Comparison of ENCODE assay signal across 1 cellular context in the genomic region with DNA sequence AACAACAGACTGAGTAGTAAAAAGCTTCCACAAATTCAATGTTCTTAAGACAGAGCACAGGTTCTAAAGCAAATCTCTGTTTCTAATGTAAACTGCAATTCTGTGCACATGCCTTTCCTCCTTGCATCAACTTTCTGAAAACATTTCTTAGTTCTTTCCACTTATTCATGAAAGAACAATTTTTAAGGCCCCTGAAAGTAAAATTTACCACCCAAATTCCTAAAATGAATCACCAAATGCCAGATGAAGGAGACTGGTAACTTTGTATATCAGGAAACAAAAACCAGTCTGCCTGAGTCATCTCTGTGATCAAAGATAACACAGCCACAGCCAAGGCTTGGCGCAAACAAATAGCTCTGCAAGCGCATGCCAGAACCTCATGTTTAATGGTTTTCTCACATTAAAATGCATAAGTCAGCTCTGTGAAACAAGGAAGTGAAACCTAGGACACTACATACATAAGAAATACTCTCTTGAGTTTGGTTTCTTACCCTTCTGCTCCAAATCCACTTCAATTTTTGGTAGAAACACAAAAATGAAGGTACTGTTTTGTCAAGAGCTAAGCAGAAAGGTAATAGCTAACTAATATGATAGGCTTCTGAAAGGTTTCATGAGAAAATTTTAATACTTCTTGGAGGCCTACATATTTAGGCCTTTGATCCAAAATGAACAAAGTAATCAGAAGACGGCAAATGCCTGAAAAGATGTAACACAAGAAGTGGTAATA.
A peak's percentile ranks its signal among the peaks of the same experiment; 100 is the strongest.
TF ChIP-seq lines count a peak whose summit lies in the region.

No MANE protein-coding gene starts in this region.

TF ChIP-seq in K562, 482 proteins besides CTCF, POLR2A, EP300 and RAD21 (continued from another document and continues in another):
- TF ChIP-seq, protein P1, sequence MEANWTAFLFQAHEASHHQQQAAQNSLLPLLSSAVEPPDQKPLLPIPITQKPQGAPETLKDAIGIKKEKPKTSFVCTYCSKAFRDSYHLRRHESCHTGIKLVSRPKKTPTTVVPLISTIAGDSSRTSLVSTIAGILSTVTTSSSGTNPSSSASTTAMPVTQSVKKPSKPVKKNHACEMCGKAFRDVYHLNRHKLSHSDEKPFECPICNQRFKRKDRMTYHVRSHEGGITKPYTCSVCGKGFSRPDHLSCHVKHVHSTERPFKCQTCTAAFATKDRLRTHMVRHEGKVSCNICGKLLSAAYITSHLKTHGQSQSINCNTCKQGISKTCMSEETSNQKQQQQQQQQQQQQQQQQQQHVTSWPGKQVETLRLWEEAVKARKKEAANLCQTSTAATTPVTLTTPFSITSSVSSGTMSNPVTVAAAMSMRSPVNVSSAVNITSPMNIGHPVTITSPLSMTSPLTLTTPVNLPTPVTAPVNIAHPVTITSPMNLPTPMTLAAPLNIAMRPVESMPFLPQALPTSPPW (CRISPR knock-in tag; IDR thresholded peaks at IDR 0.05) = peak; percentile 39
- TF ChIP-seq CTBP1 (IDR thresholded peaks at IDR 0.05; ENCODE audit: borderline replicate concordance) (peak; percentile 45; the same call in 1 of the 2 replicates), CBFA2T3 (IDR thresholded peaks at IDR 0.05) (peak; percentile 88), SP1 (CRISPR knock-in tag; IDR thresholded peaks at IDR 0.05) (no peak), EP400 (IDR thresholded peaks at IDR 0.05) (peak; percentile 47; the same call in 1 of the 2 replicates), SMARCE1 (IDR thresholded peaks at IDR 0.05) (peak; percentile 97), BHLHE40 (IDR thresholded peaks at IDR 0.05; ENCODE audit: low read length) (peak; percentile 57; the same call in 1 of the 2 replicates), TRIM28 (IDR thresholded peaks at IDR 0.05) (peak; percentile 58; the same call in 1 of the 2 replicates), ESRRA (IDR thresholded peaks at IDR 0.05; ENCODE audit: borderline replicate concordance, low read depth) (peak; percentile 37; the same call in 1 of the 2 replicates), CBX3 (IDR thresholded peaks at IDR 0.05; ENCODE audit: borderline replicate concordance in 1 of 2, low read length in 2 of 2) (peak in 1 of 2 experiments; percentile 52; a peak in 1 of 3 replicates), ZNF354B (CRISPR knock-in tag; IDR thresholded peaks at IDR 0.05) (no peak), RBFOX2 (IDR thresholded peaks at IDR 0.05; ENCODE audit: low read depth, low read length) (no peak), TARDBP (IDR thresholded peaks at IDR 0.05) (no peak), BRD9 (IDR thresholded peaks at IDR 0.05; ENCODE audit: low read depth, partially characterized antibody) (peak; percentile 70), KLF1 (tag; IDR thresholded peaks at IDR 0.05) (no peak), HCFC1 (IDR thresholded peaks at IDR 0.05; ENCODE audit: low read depth, low read length) (0 out of 2 replicates have a peak, but pooled peaks have one; percentile 20), NEUROD1 (IDR thresholded peaks at IDR 0.05; ENCODE audit: borderline replicate concordance, low read depth, low read length, partially characterized antibody) (peak; percentile 24), EHMT2 (IDR thresholded peaks at IDR 0.05) (no peak), POLR2H (tag; IDR thresholded peaks at IDR 0.05; ENCODE audit: low read depth) (peak; percentile 69), TAF9B (IDR thresholded peaks at IDR 0.05; ENCODE audit: partially characterized antibody) (peak; percentile 21), ZNF3 (CRISPR knock-in tag; IDR thresholded peaks at IDR 0.05) (no peak), CEBPG (CRISPR knock-in tag; IDR thresholded peaks at IDR 0.05) (no peak), CEBPG (tag; conservative IDR thresholded peaks at IDR 0.05 in 1 of 2, IDR thresholded peaks at IDR 0.05 in 1 of 2) (no peak), SMAD4 (CRISPR knock-in tag; conservative IDR thresholded peaks at IDR 0.05) (peak; percentile 29), FUS (optimal IDR thresholded peaks at IDR 0.05; ENCODE audit: low read depth, low read length) (no peak), XRCC5 (IDR thresholded peaks at IDR 0.05; ENCODE audit: low read depth, low read length) (no peak), ARID1B (IDR thresholded peaks at IDR 0.05) (peak; percentile 94), NONO (IDR thresholded peaks at IDR 0.05; ENCODE audit: low read depth in 2 of 2, low read length in 1 of 2) (no peak), ZBTB17 (CRISPR knock-in tag; IDR thresholded peaks at IDR 0.05) (peak; percentile 20; the same call in 1 of the 2 replicates), ARNT (IDR thresholded peaks at IDR 0.05) (peak; percentile 34 to 59; a peak in 1 of 4 replicates), ETV6 (IDR thresholded peaks at IDR 0.05; ENCODE audit: borderline replicate concordance in 1 of 2, low read depth in 2 of 2, low read length in 1 of 2) (no peak), ETV6 (CRISPR knock-in tag; IDR thresholded peaks at IDR 0.05; ENCODE audit: borderline replicate concordance) (no peak), ATF7 (IDR thresholded peaks at IDR 0.05) (peak; percentile 62; the same call in 1 of the 2 replicates)
- TF ChIP-seq, protein P2, sequence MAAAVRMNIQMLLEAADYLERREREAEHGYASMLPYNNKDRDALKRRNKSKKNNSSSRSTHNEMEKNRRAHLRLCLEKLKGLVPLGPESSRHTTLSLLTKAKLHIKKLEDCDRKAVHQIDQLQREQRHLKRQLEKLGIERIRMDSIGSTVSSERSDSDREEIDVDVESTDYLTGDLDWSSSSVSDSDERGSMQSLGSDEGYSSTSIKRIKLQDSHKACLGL (CRISPR knock-in tag; IDR thresholded peaks at IDR 0.05; ENCODE audit: borderline replicate concordance, poor library complexity, severe bottlenecking) = no peak
- TF ChIP-seq, protein P3, sequence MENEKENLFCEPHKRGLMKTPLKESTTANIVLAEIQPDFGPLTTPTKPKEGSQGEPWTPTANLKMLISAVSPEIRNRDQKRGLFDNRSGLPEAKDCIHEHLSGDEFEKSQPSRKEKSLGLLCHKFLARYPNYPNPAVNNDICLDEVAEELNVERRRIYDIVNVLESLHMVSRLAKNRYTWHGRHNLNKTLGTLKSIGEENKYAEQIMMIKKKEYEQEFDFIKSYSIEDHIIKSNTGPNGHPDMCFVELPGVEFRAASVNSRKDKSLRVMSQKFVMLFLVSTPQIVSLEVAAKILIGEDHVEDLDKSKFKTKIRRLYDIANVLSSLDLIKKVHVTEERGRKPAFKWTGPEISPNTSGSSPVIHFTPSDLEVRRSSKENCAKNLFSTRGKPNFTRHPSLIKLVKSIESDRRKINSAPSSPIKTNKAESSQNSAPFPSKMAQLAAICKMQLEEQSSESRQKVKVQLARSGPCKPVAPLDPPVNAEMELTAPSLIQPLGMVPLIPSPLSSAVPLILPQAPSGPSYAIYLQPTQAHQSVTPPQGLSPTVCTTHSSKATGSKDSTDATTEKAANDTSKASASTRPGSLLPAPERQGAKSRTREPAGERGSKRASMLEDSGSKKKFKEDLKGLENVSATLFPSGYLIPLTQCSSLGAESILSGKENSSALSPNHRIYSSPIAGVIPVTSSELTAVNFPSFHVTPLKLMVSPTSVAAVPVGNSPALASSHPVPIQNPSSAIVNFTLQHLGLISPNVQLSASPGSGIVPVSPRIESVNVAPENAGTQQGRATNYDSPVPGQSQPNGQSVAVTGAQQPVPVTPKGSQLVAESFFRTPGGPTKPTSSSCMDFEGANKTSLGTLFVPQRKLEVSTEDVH (IDR thresholded peaks at IDR 0.05; ENCODE audit: low read depth, partially characterized antibody) = peak; percentile 31
- TF ChIP-seq, protein P4, sequence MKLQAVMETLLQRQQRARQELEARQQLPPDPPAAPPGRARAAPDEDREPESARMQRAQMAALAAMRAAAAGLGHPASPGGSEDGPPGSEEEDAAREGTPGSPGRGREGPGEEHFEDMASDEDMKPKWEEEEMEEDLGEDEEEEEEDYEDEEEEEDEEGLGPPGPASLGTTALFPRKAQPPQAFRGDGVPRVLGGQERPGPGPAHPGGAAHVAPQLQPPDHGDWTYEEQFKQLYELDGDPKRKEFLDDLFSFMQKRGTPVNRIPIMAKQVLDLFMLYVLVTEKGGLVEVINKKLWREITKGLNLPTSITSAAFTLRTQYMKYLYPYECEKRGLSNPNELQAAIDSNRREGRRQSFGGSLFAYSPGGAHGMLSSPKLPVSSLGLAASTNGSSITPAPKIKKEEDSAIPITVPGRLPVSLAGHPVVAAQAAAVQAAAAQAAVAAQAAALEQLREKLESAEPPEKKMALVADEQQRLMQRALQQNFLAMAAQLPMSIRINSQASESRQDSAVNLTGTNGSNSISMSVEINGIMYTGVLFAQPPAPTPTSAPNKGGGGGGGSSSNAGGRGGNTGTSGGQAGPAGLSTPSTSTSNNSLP (IDR thresholded peaks at IDR 0.05; ENCODE audit: borderline replicate concordance, low read depth, low read length) = peak; percentile 96
- TF ChIP-seq, protein P5, sequence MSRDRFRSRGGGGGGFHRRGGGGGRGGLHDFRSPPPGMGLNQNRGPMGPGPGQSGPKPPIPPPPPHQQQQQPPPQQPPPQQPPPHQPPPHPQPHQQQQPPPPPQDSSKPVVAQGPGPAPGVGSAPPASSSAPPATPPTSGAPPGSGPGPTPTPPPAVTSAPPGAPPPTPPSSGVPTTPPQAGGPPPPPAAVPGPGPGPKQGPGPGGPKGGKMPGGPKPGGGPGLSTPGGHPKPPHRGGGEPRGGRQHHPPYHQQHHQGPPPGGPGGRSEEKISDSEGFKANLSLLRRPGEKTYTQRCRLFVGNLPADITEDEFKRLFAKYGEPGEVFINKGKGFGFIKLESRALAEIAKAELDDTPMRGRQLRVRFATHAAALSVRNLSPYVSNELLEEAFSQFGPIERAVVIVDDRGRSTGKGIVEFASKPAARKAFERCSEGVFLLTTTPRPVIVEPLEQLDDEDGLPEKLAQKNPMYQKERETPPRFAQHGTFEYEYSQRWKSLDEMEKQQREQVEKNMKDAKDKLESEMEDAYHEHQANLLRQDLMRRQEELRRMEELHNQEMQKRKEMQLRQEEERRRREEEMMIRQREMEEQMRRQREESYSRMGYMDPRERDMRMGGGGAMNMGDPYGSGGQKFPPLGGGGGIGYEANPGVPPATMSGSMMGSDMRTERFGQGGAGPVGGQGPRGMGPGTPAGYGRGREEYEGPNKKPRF (IDR thresholded peaks at IDR 0.05; ENCODE audit: low read depth, low read length) = no peak
- TF ChIP-seq, protein P6, sequence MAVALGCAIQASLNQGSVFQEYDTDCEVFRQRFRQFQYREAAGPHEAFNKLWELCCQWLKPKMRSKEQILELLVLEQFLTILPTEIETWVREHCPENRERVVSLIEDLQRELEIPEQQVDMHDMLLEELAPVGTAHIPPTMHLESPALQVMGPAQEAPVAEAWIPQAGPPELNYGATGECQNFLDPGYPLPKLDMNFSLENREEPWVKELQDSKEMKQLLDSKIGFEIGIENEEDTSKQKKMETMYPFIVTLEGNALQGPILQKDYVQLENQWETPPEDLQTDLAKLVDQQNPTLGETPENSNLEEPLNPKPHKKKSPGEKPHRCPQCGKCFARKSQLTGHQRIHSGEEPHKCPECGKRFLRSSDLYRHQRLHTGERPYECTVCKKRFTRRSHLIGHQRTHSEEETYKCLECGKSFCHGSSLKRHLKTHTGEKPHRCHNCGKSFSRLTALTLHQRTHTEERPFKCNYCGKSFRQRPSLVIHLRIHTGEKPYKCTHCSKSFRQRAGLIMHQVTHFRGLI (CRISPR knock-in tag; IDR thresholded peaks at IDR 0.05) = no peak
- TF ChIP-seq, protein P7, sequence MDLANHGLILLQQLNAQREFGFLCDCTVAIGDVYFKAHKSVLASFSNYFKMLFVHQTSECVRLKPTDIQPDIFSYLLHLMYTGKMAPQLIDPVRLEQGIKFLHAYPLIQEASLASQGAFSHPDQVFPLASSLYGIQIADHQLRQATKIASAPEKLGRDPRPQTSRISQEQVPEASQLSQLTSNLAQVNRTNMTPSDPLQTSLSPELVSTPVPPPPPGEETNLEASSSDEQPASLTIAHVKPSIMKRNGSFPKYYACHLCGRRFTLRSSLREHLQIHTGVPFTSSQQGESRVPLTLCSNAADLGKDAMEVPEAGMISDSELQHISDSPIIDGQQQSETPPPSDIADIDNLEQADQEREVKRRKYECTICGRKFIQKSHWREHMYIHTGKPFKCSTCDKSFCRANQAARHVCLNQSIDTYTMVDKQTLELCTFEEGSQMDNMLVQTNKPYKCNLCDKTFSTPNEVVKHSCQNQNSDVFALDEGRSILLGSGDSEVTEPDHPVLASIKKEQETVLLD (IDR thresholded peaks at IDR 0.05) = peak; percentile 14; the same call in 1 of the 2 replicates
- TF ChIP-seq, protein P8, sequence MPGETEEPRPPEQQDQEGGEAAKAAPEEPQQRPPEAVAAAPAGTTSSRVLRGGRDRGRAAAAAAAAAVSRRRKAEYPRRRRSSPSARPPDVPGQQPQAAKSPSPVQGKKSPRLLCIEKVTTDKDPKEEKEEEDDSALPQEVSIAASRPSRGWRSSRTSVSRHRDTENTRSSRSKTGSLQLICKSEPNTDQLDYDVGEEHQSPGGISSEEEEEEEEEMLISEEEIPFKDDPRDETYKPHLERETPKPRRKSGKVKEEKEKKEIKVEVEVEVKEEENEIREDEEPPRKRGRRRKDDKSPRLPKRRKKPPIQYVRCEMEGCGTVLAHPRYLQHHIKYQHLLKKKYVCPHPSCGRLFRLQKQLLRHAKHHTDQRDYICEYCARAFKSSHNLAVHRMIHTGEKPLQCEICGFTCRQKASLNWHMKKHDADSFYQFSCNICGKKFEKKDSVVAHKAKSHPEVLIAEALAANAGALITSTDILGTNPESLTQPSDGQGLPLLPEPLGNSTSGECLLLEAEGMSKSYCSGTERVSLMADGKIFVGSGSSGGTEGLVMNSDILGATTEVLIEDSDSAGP (CRISPR knock-in tag; IDR thresholded peaks at IDR 0.05) = no peak
- TF ChIP-seq, protein P9, sequence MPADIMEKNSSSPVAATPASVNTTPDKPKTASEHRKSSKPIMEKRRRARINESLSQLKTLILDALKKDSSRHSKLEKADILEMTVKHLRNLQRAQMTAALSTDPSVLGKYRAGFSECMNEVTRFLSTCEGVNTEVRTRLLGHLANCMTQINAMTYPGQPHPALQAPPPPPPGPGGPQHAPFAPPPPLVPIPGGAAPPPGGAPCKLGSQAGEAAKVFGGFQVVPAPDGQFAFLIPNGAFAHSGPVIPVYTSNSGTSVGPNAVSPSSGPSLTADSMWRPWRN (IDR thresholded peaks at IDR 0.05; ENCODE audit: low read depth) = no peak; the same call in 1 of the 2 replicates
- TF ChIP-seq, protein P10, sequence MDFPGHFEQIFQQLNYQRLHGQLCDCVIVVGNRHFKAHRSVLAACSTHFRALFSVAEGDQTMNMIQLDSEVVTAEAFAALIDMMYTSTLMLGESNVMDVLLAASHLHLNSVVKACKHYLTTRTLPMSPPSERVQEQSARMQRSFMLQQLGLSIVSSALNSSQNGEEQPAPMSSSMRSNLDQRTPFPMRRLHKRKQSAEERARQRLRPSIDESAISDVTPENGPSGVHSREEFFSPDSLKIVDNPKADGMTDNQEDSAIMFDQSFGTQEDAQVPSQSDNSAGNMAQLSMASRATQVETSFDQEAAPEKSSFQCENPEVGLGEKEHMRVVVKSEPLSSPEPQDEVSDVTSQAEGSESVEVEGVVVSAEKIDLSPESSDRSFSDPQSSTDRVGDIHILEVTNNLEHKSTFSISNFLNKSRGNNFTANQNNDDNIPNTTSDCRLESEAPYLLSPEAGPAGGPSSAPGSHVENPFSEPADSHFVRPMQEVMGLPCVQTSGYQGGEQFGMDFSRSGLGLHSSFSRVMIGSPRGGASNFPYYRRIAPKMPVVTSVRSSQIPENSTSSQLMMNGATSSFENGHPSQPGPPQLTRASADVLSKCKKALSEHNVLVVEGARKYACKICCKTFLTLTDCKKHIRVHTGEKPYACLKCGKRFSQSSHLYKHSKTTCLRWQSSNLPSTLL (IDR thresholded peaks at IDR 0.05) = no peak
